ENCODE assay signal across 14 cellular contexts in the genomic region with DNA sequence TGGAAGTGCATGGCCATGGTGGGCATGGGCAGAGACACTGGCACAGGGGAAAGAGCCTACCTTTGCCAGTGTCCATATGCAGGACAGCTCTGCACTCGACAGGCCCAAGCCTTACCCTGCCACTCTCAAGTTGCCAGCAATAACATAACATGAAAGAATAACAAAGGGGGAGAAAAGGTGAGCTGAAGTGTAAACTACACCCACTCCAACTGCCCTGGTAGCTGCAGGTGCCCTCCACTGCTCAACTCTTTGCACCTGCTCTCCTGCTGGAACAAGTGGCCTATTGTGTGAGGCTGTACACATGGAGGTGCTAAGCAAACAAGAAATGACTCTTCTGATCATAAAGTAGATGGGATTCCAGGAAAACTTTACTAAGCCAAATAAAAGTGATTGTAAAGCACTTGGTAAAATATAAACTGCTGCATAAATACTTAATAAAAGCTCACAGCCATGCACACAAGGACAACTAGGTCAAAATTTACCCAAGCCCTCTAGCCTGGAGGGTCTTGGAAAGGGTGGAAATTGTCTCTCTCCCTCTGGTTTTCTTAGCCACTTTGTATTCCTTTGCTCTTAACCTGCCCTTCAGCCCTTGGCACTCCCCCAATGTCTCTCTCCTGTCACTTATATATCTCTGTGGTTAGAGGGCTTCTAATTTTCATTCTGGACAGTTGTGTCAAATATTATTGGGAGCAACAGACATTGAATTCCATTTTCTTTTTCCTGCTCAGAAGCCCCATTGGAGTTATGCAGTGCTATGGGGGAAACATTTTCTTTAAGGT.
DNase-seq lines count a peak whose midpoint lies in the region; ATAC-seq, FAIRE-seq and TF ChIP-seq lines count a peak whose summit lies in the region.
"Had no signal": no experiment of that assay in that cellular context is flagged by ENCODE, and none has a peak within 500 bp of the region (broad histone marks: within the 10 kb centered on the region; RNA-seq: fewer than 3 reads in every experiment).

No MANE protein-coding gene starts in this region.

- H2AFZ ChIP-seq in DND-41 (ENCODE audit: low read depth, low read length): 0 out of 2 replicates have a peak overlapping the region, but pooled peaks have one; percentile 39
- no peak overlapping the region for H2AFZ ChIP-seq in PC-9

- H3K79me2 ChIP-seq in DND-41 (ENCODE audit: insufficient read depth, low read length) (no peaks in the 10 kb centered on the region), PC-9 (ENCODE audit: low read depth) (no peaks in the 10 kb centered on the region)

- TF ChIP-seq CTCF in DND-41 (IDR thresholded peaks at IDR 0.05; ENCODE audit: borderline replicate concordance, extremely low read depth, low read length, poor library complexity, severe bottlenecking) (no peak), PC-9 (conservative IDR thresholded peaks at IDR 0.05) (no peak), D721Med (IDR thresholded peaks at IDR 0.05; ENCODE audit: insufficient read depth, missing control alignments) (no peak)

- H4K20me1 ChIP-seq in DND-41 (ENCODE audit: insufficient read depth, low read length): no peaks in the 10 kb centered on the region
- H4K20me1 ChIP-seq in PC-9 (ENCODE audit: insufficient read depth): no peaks in the 10 kb centered on the region

- FAIRE-seq in D721Med (lab: Jason Lieb, UNC): no peak
- FAIRE-seq: H1 had no signal

- no TSS peak for BruUV-seq in PC-9 (replicated peaks; lab: Mats Ljungman, UMichigan)

- intact Hi-C loops in PC-9 (cut with micrococcal nuclease; ENCODE audit: unreplicated experiment): loop anchor here (10.0 kb wide), 2 partner anchors 452 to 932 kb away; no protein-coding TSS in a partner anchor

- peaks cover 9% of the 10 kb centered on the region; the same call in 1 of the 2 replicates for H3F3A ChIP-seq in PC-9 (ENCODE audit: insufficient read depth, low read depth)

- H3K9me3 ChIP-seq in DND-41 (ENCODE audit: insufficient read depth, low read length, severe bottlenecking) (no peaks in the 10 kb centered on the region), PC-9 (ENCODE audit: insufficient read depth, low read depth) (no peaks in the 10 kb centered on the region), muscle layer of duodenum (ENCODE audit: control insufficient read depth in 1 of 2, low read length in 2 of 2) (no peaks in the 10 kb centered on the region)
- H3K9me3 ChIP-seq: ascending aorta had no signal

- no peaks in the 10 kb centered on the region for H3K9me2 ChIP-seq in PC-9 (ENCODE audit: insufficient read depth)

- H3K9ac ChIP-seq in DND-41 (ENCODE audit: low read depth, low read length): peak overlapping the region; percentile 24; the same call in 1 of the 2 replicates

- no peak for ATAC-seq in DND-41 (ENCODE audit: insufficient read depth, low read depth)

- POLR2A ChIA-PET in PC-9 (lab: Charles Lee; ENCODE audit: unreplicated experiment): no interaction called here

- H3K36me3 ChIP-seq in DND-41 (ENCODE audit: insufficient read depth, low read length) (no peaks in the 10 kb centered on the region), PC-9 (ENCODE audit: low read depth) (no peaks in the 10 kb centered on the region), muscle layer of duodenum (ENCODE audit: control insufficient read depth in 1 of 2, insufficient read depth in 2 of 2, low read length in 2 of 2) (no peaks in the 10 kb centered on the region)
- H3K36me3 ChIP-seq: ascending aorta had no signal

- H3K4me3 ChIP-seq in DND-41 (ENCODE audit: low read depth in 1 of 2, low read length in 2 of 2): no peak overlapping the region
- no peak overlapping the region for H3K4me3 ChIP-seq in PC-9
- H3K4me3 ChIP-seq in muscle layer of duodenum (ENCODE audit: low read depth in 1 of 2, low read length in 2 of 2): no peak overlapping the region
- H3K4me3 ChIP-seq: ascending aorta had no signal

- H3K4me1 ChIP-seq in DND-41 (ENCODE audit: insufficient read depth, low read length) (peaks cover 87% of the 10 kb centered on the region), PC-9 (replicated peaks; ENCODE audit: insufficient read depth) (peaks cover 34% of the 10 kb centered on the region), muscle layer of duodenum (ENCODE audit: control insufficient read depth in 1 of 2, insufficient read depth in 2 of 2, low read length in 2 of 2) (no peaks in the 10 kb centered on the region)
- H3K4me1 ChIP-seq: ascending aorta had no signal

- H3K27ac ChIP-seq in DND-41 (ENCODE audit: low read length) (peak overlapping the region; percentile 77), PC-9 (no peak overlapping the region), muscle layer of duodenum (ENCODE audit: low read length) (peak overlapping the region; percentile 67)
- H3K27ac ChIP-seq: ascending aorta had no signal

- no peak for DNase-seq in DND-41
- DNase-seq in NCI-H2029 (lab: John Stamatoyannopoulos, UW): peak; percentile 81
- peak in 1 of 2 experiments; percentile 75 for DNase-seq in PC-9
- no peak for DNase-seq in foreskin melanocyte
- no peak for DNase-seq in effector CD4-positive, alpha-beta T cell
- no peak for DNase-seq in GDM1 (lab: John Stamatoyannopoulos, UW)
- DNase-seq in D721Med (ENCODE audit: insufficient read length, low spot score): no peak
- DNase-seq: activated effector memory CD4-positive, alpha-beta T cell treated with anti-CD3 and anti-CD28 coated beads, Interleukin-2, amount 50 U/mL, for 16 hours; IMR-90; NCI-H1048; stimulated activated naive CD4-positive, alpha-beta T cell treated with Interleukin-2 at 50 U/mL for 16 hours had no signal

- CTCF ChIA-PET in PC-9 (lab: Charles Lee): no interaction called here

- no peaks in the 10 kb centered on the region for H3K27me3 ChIP-seq in DND-41 (ENCODE audit: insufficient read depth, low read length, poor library complexity)
- no peaks in the 10 kb centered on the region for H3K27me3 ChIP-seq in PC-9 (ENCODE audit: insufficient read depth, low read depth)
- H3K27me3 ChIP-seq in muscle layer of duodenum (ENCODE audit: low read depth, low read length): no peaks in the 10 kb centered on the region
- H3K27me3 ChIP-seq: ascending aorta had no signal

- no peak overlapping the region for H3K4me2 ChIP-seq in DND-41 (ENCODE audit: insufficient read depth, low read length)
- 0 out of 2 replicates have a peak overlapping the region, but pooled peaks have one; percentile 9 for H3K4me2 ChIP-seq in PC-9
